ENCODE assay signal across 10 cellular contexts in genomic region chr7:72913750-72914149, GRCh38. TPM values are rescaled to one million over a fixed set of nuclear protein-coding genes. Genes with fewer than 3 reads are reported as not detected.
DNase-seq lines count a peak whose midpoint lies in the region; ATAC-seq, FAIRE-seq and TF ChIP-seq lines count a peak whose summit lies in the region.
"Not testable (repeated sequence)": the region's sequence is repeated elsewhere in the genome, so short reads cannot be mapped to it uniquely, and the experiment has no call there.
"Had no signal": no experiment of that assay in that cellular context is flagged by ENCODE, and none has a peak within 500 bp of the region (broad histone marks: within the 10 kb centered on the region; RNA-seq: fewer than 3 reads in every experiment).

No MANE protein-coding gene starts in this region.

- H3K4me3 Mint-ChIP-seq in CD4-positive, alpha-beta memory T cell; T-helper 17 cell; activated CD4-positive, alpha-beta memory T cell treated with anti-CD3 and anti-CD28 coated beads, Interleukin-2, amount 10 ng/mL, durations not matched to agents 7 days and 5 days; astrocyte (ENCODE audit: unreplicated experiment); naive thymus-derived CD8-positive, alpha-beta T cell: not testable (repeated sequence)
- H3K4me3 Mint-ChIP-seq in activated T-helper 17 cell treated with anti-CD3 and anti-CD28 coated beads, Interleukin-2, amount 50 U/mL, for 72 hours, result peak overlapping the region; percentile 77

- not testable (repeated sequence) for H3K4me1 ChIP-seq in CD4-positive, alpha-beta memory T cell (ENCODE audit: insufficient read depth, low read length); astrocyte (ENCODE audit: insufficient read depth, low read length)

- peaks cover 37% of the 10 kb centered on the region for H3K79me2 ChIP-seq in astrocyte (ENCODE audit: insufficient read depth, low read length)

- not testable (repeated sequence) for H3K27me3 ChIP-seq in CD4-positive, alpha-beta memory T cell (ENCODE audit: insufficient read depth, low read length); astrocyte (ENCODE audit: insufficient read depth, low read length)

- not testable (repeated sequence) for H3K27me3 Mint-ChIP-seq in CD4-positive, alpha-beta memory T cell; T-helper 17 cell; activated CD4-positive, alpha-beta memory T cell treated with anti-CD3 and anti-CD28 coated beads, Interleukin-2, amount 10 ng/mL, durations not matched to agents 7 days and 5 days; activated T-helper 17 cell treated with anti-CD3 and anti-CD28 coated beads, Interleukin-2, amount 50 U/mL, for 72 hours; astrocyte (ENCODE audit: low read depth, unreplicated experiment); naive thymus-derived CD8-positive, alpha-beta T cell

- POLR2A ChIA-PET in CD4-positive, alpha-beta memory T cell (lab: Charles Lee; ENCODE audit: partially characterized antibody); activated CD4-positive, alpha-beta memory T cell treated with anti-CD3 and anti-CD28 coated beads, Interleukin-2, amount 10 ng/mL, durations not matched to agents 7 days and 5 days (lab: Charles Lee); naive thymus-derived CD8-positive, alpha-beta T cell (lab: Charles Lee): not testable (repeated sequence)

- not testable (repeated sequence) for TF ChIP-seq CTCF in astrocyte (IDR thresholded peaks at IDR 0.05; ENCODE audit: insufficient read depth, low read depth, low read length)

- H3K9me3 ChIP-seq in CD4-positive, alpha-beta memory T cell (ENCODE audit: control insufficient read depth in 1 of 2, low read length in 2 of 2); T-helper 17 cell (ENCODE audit: control insufficient read depth, low read length, poor library complexity, severe bottlenecking); astrocyte (ENCODE audit: insufficient read depth, low read depth, low read length): not testable (repeated sequence)

- not testable (repeated sequence) for H2AFZ ChIP-seq in astrocyte (ENCODE audit: low read depth, low read length)

- H3K27ac ChIP-seq in CD4-positive, alpha-beta memory T cell (ENCODE audit: low read depth, low read length); astrocyte (ENCODE audit: low read depth, low read length): not testable (repeated sequence)

- H3K9me3 Mint-ChIP-seq in CD4-positive, alpha-beta memory T cell; activated CD4-positive, alpha-beta memory T cell treated with anti-CD3 and anti-CD28 coated beads, Interleukin-2, amount 10 ng/mL, durations not matched to agents 7 days and 5 days; activated T-helper 17 cell treated with anti-CD3 and anti-CD28 coated beads, Interleukin-2, amount 50 U/mL, for 72 hours; astrocyte (ENCODE audit: unreplicated experiment); naive thymus-derived CD8-positive, alpha-beta T cell: not testable (repeated sequence)

- FAIRE-seq in astrocyte (lab: Jason Lieb, UNC), result not testable (repeated sequence)

- peaks cover 42% of the 10 kb centered on the region for H4K20me1 ChIP-seq in astrocyte (ENCODE audit: insufficient read depth, low read length)

- intact Hi-C loops in CD4-positive, alpha-beta memory T cell (cut with micrococcal nuclease), result loop anchor here (2.0 to 10.0 kb wide), 2 partner anchors 85 to 541 kb away; partner anchors contain the start of gene TYW1B

- H3K36me3 Mint-ChIP-seq in CD4-positive, alpha-beta memory T cell, result peaks cover 25 to 39% of the 10 kb centered on the region in 2 donors
- H3K36me3 Mint-ChIP-seq in T-helper 17 cell (ENCODE audit: low read depth), result not testable (repeated sequence)
- peaks cover 48% of the 10 kb centered on the region for H3K36me3 Mint-ChIP-seq in activated CD4-positive, alpha-beta memory T cell treated with anti-CD3 and anti-CD28 coated beads, Interleukin-2, amount 10 ng/mL, durations not matched to agents 7 days and 5 days (ENCODE audit: low read depth)
- H3K36me3 Mint-ChIP-seq in activated T-helper 17 cell treated with anti-CD3 and anti-CD28 coated beads, Interleukin-2, amount 50 U/mL, for 72 hours (ENCODE audit: low read depth), result peaks cover 96% of the 10 kb centered on the region
- peaks cover 17% of the 10 kb centered on the region for H3K36me3 Mint-ChIP-seq in astrocyte (ENCODE audit: low read depth, unreplicated experiment)
- peaks cover 0 to 56% (median under 1%) of the 10 kb centered on the region in 3 donors for H3K36me3 Mint-ChIP-seq in naive thymus-derived CD8-positive, alpha-beta T cell

- H3K27ac Mint-ChIP-seq in CD4-positive, alpha-beta memory T cell, result peak overlapping the region in 4 of 7 donors; percentile 63 to 90 (median 79)
- H3K27ac Mint-ChIP-seq in T-helper 17 cell, result peak overlapping the region; percentile 89
- H3K27ac Mint-ChIP-seq in activated CD4-positive, alpha-beta memory T cell treated with anti-CD3 and anti-CD28 coated beads, Interleukin-2, amount 10 ng/mL, durations not matched to agents 7 days and 5 days, result peak overlapping the region; percentile 5
- H3K27ac Mint-ChIP-seq in activated T-helper 17 cell treated with anti-CD3 and anti-CD28 coated beads, Interleukin-2, amount 50 U/mL, for 72 hours, result peak overlapping the region; percentile 97
- peak overlapping the region; percentile 12 for H3K27ac Mint-ChIP-seq in astrocyte (ENCODE audit: unreplicated experiment)
- H3K27ac Mint-ChIP-seq in naive thymus-derived CD8-positive, alpha-beta T cell, result peak overlapping the region in 6 of 10 donors; percentile 4 to 83 (median 60)

- not testable (repeated sequence) for DNase-seq in CD4-positive, alpha-beta memory T cell; T-helper 17 cell; activated CD4-positive, alpha-beta memory T cell treated with anti-CD3 and anti-CD28 coated beads, Interleukin-2, amount 10 ng/mL, durations not matched to agents 7 days and 5 days; astrocyte (ENCODE audit: low read depth); naive thymus-derived CD8-positive, alpha-beta T cell
- peak in 2 of 3 donors; percentile 5 to 7 for DNase-seq in stimulated activated CD4-positive, alpha-beta T cell treated with anti-CD3 and anti-CD28 coated beads, TNF-alpha, amount 100 ng/mL, for 48 hours (ENCODE audit: low read depth in 3 of 3)

- peaks cover 6 to 14% (median 10%) of the 10 kb centered on the region in 4 donors for H3K4me1 Mint-ChIP-seq in CD4-positive, alpha-beta memory T cell
- H3K4me1 Mint-ChIP-seq in T-helper 17 cell, result peaks cover 20% of the 10 kb centered on the region
- H3K4me1 Mint-ChIP-seq in activated CD4-positive, alpha-beta memory T cell treated with anti-CD3 and anti-CD28 coated beads, Interleukin-2, amount 10 ng/mL, durations not matched to agents 7 days and 5 days, result peaks cover 11% of the 10 kb centered on the region
- H3K4me1 Mint-ChIP-seq in activated T-helper 17 cell treated with anti-CD3 and anti-CD28 coated beads, Interleukin-2, amount 50 U/mL, for 72 hours, result peaks cover 29% of the 10 kb centered on the region
- peaks cover 11% of the 10 kb centered on the region for H3K4me1 Mint-ChIP-seq in astrocyte (ENCODE audit: low read depth, unreplicated experiment)
- peaks cover 12 to 25% (median 16%) of the 10 kb centered on the region in 4 donors for H3K4me1 Mint-ChIP-seq in naive thymus-derived CD8-positive, alpha-beta T cell

- not testable (repeated sequence) for H3K36me3 ChIP-seq in CD4-positive, alpha-beta memory T cell (ENCODE audit: insufficient read depth, low read length); astrocyte (ENCODE audit: insufficient read depth, low read length)

- not testable (repeated sequence) for H3K4me3 ChIP-seq in CD4-positive, alpha-beta memory T cell (ENCODE audit: low read length in 2 of 2); astrocyte (ENCODE audit: insufficient read depth, low read depth, low read length)

- H3K9ac ChIP-seq in astrocyte (ENCODE audit: low read length), result not testable (repeated sequence)

- not testable (repeated sequence) for H3K4me2 ChIP-seq in astrocyte (ENCODE audit: low read length)

- not testable (repeated sequence) for ATAC-seq in T-helper 17 cell; naive thymus-derived CD8-positive, alpha-beta T cell
- ATAC-seq in activated T-helper 17 cell treated with anti-CD3 and anti-CD28 coated beads, Interleukin-2, amount 50 U/mL, for 72 hours (replicated peaks), result peak; percentile 58

- CTCF ChIA-PET in CD4-positive, alpha-beta memory T cell (lab: Charles Lee; ENCODE audit: partially characterized antibody), result interaction anchor here (0.8 kb wide), 1 partner anchor 13 kb away, joined by 3 read pairs; no protein-coding TSS in a partner anchor
- CTCF ChIA-PET in activated CD4-positive, alpha-beta memory T cell treated with anti-CD3 and anti-CD28 coated beads, Interleukin-2, amount 10 ng/mL, durations not matched to agents 7 days and 5 days (lab: Charles Lee), result interaction anchor here (2.0 to 3.8 kb wide), 2 partner anchors 86 to 89 kb away, joined by 11 to 14 read pairs; partner anchors contain the start of gene TYW1B

RNA-seq across cellular contexts. Expression of gene POM121, which starts 11.1 kb away (rescaled TPM):
- total RNA-seq in CD4-positive, alpha-beta memory T cell, result 10 to 100 TPM; 54.3 to 56.0 TPM
- polyA plus RNA-seq in CD4-positive, alpha-beta memory T cell, result 10 to 100 TPM in 1 of 2 donors, 1 to 10 TPM in 1; 2.8 to 18.3 TPM
- total RNA-seq in T-helper 17 cell (10 to 100 TPM; 58.8 to 63.0 TPM), astrocyte (46.0 and 49.1 TPM in 2 replicates)
- 10 to 100 TPM; 55.3 to 55.5 TPM for total RNA-seq in activated CD4-positive, alpha-beta memory T cell treated with anti-CD3 and anti-CD28 coated beads, Interleukin-2, amount 10 ng/mL, durations not matched to agents 7 days and 5 days
- 100 to 1,000 TPM in 1 of 2 donors, 10 to 100 TPM in 1; 86.1 to 132 TPM for total RNA-seq in activated T-helper 17 cell treated with anti-CD3 and anti-CD28 coated beads, Interleukin-2, amount 50 U/mL, for 72 hours
- 10 to 100 TPM; 65.9 to 67.8 TPM for total RNA-seq in naive thymus-derived CD8-positive, alpha-beta T cell
- polyA plus RNA-seq in naive thymus-derived CD8-positive, alpha-beta T cell, result 10 to 100 TPM in 2 of 3 donors, 1 to 10 TPM in 1; 9.0 to 18.4 (median 11.8) TPM

RNA-seq across cellular contexts. Expression of gene TRIM74, which starts 55.5 kb away (rescaled TPM):
- 1 to 10 TPM; 5.2 to 6.0 TPM for total RNA-seq in CD4-positive, alpha-beta memory T cell
- polyA plus RNA-seq in CD4-positive, alpha-beta memory T cell, result under 1 TPM in 1 of 2 donors, not detected in 1; 0.34 TPM
- total RNA-seq in T-helper 17 cell (1 to 10 TPM; 1.1 to 3.1 TPM), astrocyte (0.79 and 0.91 TPM in 2 replicates)
- 1 to 10 TPM; 1.9 to 2.5 TPM for total RNA-seq in activated CD4-positive, alpha-beta memory T cell treated with anti-CD3 and anti-CD28 coated beads, Interleukin-2, amount 10 ng/mL, durations not matched to agents 7 days and 5 days
- total RNA-seq in activated T-helper 17 cell treated with anti-CD3 and anti-CD28 coated beads, Interleukin-2, amount 50 U/mL, for 72 hours, result 1 to 10 TPM in 1 of 2 donors, under 1 TPM in 1; 0.89 to 1.5 TPM
- total RNA-seq in naive thymus-derived CD8-positive, alpha-beta T cell, result 1 to 10 TPM; 8.3 to 9.1 TPM
- under 1 TPM in 2 of 3 donors, not detected in 1; 0.40 to 0.43 TPM for polyA plus RNA-seq in naive thymus-derived CD8-positive, alpha-beta T cell
- total RNA-seq: HT-29 had no signal
- polyA plus RNA-seq: BJ; CD8-positive, alpha-beta memory T cell had no signal

Comparison
In these comparisons a context has a peak if more than half of its experiments do, and no peak if none do; other contexts are left out.
1. H3K27ac Mint-ChIP-seq: peak in every context shown above with its lines; median percentile 97 in activated T-helper 17 cell treated with anti-CD3 and anti-CD28 coated beads, Interleukin-2, amount 50 U/mL, for 72 hours; 89 in T-helper 17 cell; 79 in CD4-positive, alpha-beta memory T cell; 60 in naive thymus-derived CD8-positive, alpha-beta T cell; 12 in astrocyte; 5 in activated CD4-positive, alpha-beta memory T cell treated with anti-CD3 and anti-CD28 coated beads, Interleukin-2, amount 10 ng/mL, durations not matched to agents 7 days and 5 days.